ENCODE assay signal across 23 cellular contexts in the genomic region with DNA sequence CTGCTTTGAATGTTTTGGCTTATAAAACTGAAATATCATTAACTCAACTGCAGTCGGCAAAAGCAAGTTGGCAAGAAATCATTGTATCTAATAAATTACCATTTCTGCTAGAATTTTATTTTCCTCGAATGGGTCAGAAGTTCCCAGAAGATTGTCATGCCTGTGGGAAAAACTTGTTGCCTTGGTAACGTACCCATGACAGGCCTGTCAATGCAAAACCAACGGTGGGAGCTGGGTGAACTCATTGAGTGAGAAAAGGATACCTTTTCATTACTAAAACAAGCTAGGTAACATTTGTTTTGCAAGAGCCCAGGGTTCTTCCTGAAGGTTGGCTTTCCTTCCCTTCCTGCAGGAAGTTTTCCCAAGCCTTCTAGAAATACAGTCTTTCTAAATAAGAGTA.
"Had no signal": no experiment of that assay in that cellular context is flagged by ENCODE, and none has a peak within 500 bp of the region (broad histone marks: within the 10 kb centered on the region; RNA-seq: fewer than 3 reads in every experiment).

No MANE protein-coding gene starts in this region.

- H3K9me3 ChIP-seq: ascending aorta, breast epithelium had no signal

- H3K27me3 ChIP-seq: ascending aorta, breast epithelium, cardiac muscle cell, dorsolateral prefrontal cortex had no signal

- H3K27ac ChIP-seq: ascending aorta, breast epithelium, cardiac muscle cell, coronary artery, dorsolateral prefrontal cortex had no signal

- H3K4me1 ChIP-seq: ascending aorta, breast epithelium had no signal

- DNase-seq: activated CD4-positive, alpha-beta memory T cell treated with anti-CD3 and anti-CD28 coated beads for 36 hours; activated CD4-positive, alpha-beta T cell treated with anti-CD3 and anti-CD28 coated beads for 36 hours; activated CD4-positive, alpha-beta T cell treated with anti-CD3 and anti-CD28 coated beads, Interleukin-2, amount 10 ng/mL, durations not matched to agents 24 days and 14 days; activated CD4-positive, CD25-positive, alpha-beta regulatory T cell; activated CD4-positive, CD25-positive, alpha-beta regulatory T cell treated with anti-CD3 and anti-CD28 coated beads, Interleukin-2, amount 50 U/mL, for 72 hours; activated CD8-positive, alpha-beta memory T cell treated with anti-CD3 and anti-CD28 coated beads, Interleukin-2, amount 10 ng/mL, durations not matched to agents 7 days and 5 days; activated CD8-positive, alpha-beta memory T cell treated with anti-CD3 and anti-CD28 coated beads, Interleukin-2, amount 50 U/mL, for 4 hours; activated CD8-positive, alpha-beta T cell treated with anti-CD3 and anti-CD28 coated beads, Interleukin-2, amount 10 ng/mL, durations not matched to agents 7 days and 5 days; activated effector memory CD4-positive, alpha-beta T cell treated with anti-CD3 and anti-CD28 coated beads, Interleukin-2, amount 50 U/mL, for 16 hours; activated naive CD4-positive, alpha-beta T cell; activated naive CD4-positive, alpha-beta T cell treated with anti-CD3 and anti-CD28 coated beads, Interleukin-2, amount 10 ng/mL, durations not matched to agents 7 days and 5 days; activated naive CD8-positive, alpha-beta T cell treated with anti-CD3 and anti-CD28 coated beads, Interleukin-2, amount 10 ng/mL, durations not matched to agents 7 days and 5 days; activated T-cell treated with anti-CD3 and anti-CD28 coated beads, Interleukin-2, amount 50 U/mL, for 1 hour; activated T-cell treated with anti-CD3 and anti-CD28 coated beads, Interleukin-2, amount 50 U/mL, for 48 hours; dorsolateral prefrontal cortex; effector memory CD4-positive, alpha-beta T cell; endodermal cell; foreskin fibroblast; T-helper 2 cell had no signal

- H3K4me3 ChIP-seq: ascending aorta, breast epithelium, cardiac muscle cell, coronary artery, dorsolateral prefrontal cortex had no signal

- H3K36me3 ChIP-seq: ascending aorta, breast epithelium, cardiac muscle cell had no signal
